In the genomic region with DNA sequence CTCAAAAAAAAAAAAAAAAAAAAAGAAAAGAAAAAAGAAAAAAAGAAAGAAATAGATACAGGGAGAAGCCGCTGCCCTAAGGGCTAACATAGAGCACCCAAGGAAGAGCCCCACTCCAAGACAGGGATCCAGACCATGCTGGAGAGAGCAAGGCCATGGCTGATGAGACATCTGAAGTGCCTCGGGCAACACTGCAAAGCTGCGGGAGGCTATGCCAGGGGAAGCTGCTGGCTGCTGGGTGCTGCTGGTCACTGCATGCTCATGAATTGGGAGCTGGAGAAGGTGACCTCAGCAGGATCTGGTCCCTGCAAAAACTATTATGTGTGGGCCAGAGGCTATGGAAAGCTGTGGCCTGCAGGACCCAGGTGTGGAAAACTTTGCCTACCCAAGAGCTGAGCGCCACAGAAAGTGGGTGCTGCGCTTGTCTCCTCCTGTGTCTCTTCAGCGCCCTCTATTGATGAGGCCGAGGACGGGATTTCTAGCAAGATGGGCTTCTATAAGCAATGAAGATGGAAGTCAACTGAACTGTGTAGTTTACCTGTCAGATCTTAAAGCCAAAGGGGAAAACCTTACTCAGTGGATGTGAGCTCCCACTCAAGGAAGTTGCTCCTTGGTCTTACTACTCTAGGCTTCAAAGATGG, we compare ENCODE assay signal across 1 cellular context.
TF ChIP-seq lines count a peak whose summit lies in the region.

No MANE protein-coding gene starts in this region.

TF ChIP-seq in Ishikawa, 13 proteins besides CTCF, POLR2A, EP300 and RAD21:
- TF ChIP-seq, protein P1, sequence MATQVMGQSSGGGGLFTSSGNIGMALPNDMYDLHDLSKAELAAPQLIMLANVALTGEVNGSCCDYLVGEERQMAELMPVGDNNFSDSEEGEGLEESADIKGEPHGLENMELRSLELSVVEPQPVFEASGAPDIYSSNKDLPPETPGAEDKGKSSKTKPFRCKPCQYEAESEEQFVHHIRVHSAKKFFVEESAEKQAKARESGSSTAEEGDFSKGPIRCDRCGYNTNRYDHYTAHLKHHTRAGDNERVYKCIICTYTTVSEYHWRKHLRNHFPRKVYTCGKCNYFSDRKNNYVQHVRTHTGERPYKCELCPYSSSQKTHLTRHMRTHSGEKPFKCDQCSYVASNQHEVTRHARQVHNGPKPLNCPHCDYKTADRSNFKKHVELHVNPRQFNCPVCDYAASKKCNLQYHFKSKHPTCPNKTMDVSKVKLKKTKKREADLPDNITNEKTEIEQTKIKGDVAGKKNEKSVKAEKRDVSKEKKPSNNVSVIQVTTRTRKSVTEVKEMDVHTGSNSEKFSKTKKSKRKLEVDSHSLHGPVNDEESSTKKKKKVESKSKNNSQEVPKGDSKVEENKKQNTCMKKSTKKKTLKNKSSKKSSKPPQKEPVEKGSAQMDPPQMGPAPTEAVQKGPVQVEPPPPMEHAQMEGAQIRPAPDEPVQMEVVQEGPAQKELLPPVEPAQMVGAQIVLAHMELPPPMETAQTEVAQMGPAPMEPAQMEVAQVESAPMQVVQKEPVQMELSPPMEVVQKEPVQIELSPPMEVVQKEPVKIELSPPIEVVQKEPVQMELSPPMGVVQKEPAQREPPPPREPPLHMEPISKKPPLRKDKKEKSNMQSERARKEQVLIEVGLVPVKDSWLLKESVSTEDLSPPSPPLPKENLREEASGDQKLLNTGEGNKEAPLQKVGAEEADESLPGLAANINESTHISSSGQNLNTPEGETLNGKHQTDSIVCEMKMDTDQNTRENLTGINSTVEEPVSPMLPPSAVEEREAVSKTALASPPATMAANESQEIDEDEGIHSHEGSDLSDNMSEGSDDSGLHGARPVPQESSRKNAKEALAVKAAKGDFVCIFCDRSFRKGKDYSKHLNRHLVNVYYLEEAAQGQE (IDR thresholded peaks at IDR 0.05; ENCODE audit: low read depth): no peak
- TF ChIP-seq CREB1 (IDR thresholded peaks at IDR 0.05; ENCODE audit: low read depth): no peak
- TF ChIP-seq ZBTB7A (IDR thresholded peaks at IDR 0.05; ENCODE audit: low read depth): no peak
- TF ChIP-seq, protein P2, sequence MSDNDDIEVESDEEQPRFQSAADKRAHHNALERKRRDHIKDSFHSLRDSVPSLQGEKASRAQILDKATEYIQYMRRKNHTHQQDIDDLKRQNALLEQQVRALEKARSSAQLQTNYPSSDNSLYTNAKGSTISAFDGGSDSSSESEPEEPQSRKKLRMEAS (IDR thresholded peaks at IDR 0.05): no peak
- no peak for TF ChIP-seq FOXM1 (IDR thresholded peaks at IDR 0.05; ENCODE audit: borderline replicate concordance, low read depth)
- no peak for TF ChIP-seq YY1 (IDR thresholded peaks at IDR 0.05; ENCODE audit: low read depth)
- TF ChIP-seq NFIC (IDR thresholded peaks at IDR 0.05): no peak
- TF ChIP-seq, protein P3, sequence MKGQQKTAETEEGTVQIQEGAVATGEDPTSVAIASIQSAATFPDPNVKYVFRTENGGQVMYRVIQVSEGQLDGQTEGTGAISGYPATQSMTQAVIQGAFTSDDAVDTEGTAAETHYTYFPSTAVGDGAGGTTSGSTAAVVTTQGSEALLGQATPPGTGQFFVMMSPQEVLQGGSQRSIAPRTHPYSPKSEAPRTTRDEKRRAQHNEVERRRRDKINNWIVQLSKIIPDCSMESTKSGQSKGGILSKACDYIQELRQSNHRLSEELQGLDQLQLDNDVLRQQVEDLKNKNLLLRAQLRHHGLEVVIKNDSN (IDR thresholded peaks at IDR 0.05): no peak
- no peak for TF ChIP-seq CEBPB (IDR thresholded peaks at IDR 0.05)
- TF ChIP-seq TEAD4 (IDR thresholded peaks at IDR 0.05): no peak
- TF ChIP-seq EGR1 (IDR thresholded peaks at IDR 0.05): no peak
- no peak for TF ChIP-seq TAF1 (IDR thresholded peaks at IDR 0.05; ENCODE audit: low read depth)
TF ChIP-seq in Ishikawa: peak in this region for 0.
